Comparison of ENCODE assay signal across 8 cellular contexts in the genomic region with DNA sequence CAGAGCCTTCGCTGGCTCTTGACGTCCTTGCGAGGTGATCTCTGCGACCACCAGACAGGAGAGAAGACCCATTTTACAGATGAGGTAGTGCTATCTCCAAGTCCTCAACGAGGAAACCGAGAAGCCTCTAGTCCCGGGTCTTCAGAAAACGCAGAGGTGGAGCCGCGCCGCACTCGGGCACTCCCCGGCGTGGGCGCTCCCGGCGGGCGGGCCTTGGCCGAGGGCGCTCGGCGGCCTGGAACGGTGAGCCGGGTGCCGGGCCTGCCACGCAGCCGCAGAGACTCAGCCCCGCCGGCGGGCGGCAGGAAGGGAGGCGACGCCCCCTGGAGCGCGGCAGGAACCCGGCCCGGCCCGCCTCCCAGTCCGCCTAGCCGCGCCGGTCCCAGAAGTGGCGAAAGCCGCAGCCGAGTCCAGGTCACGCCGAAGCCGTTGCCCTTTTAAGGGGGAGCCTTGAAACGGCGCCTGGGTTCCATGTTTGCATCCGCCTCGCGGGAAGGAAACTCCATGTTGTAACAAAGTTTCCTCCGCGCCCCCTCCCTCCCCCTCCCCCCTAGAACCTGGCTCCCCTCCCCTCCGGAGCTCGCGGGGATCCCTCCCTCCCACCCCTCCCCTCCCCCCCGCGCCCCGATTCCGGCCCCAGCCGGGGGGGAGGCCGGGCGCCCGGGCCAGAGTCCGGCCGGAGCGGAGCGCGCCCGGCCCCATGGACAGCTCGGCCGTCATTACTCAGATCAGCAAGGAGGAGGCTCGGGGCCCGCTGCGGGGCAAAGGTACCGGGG. TPM values are rescaled to one million over a fixed set of nuclear protein-coding genes. Genes with fewer than 3 reads are reported as not detected.
A peak's percentile ranks its signal among the peaks of the same experiment; 100 is the strongest.
DNase-seq lines count a peak whose midpoint lies in the region; ATAC-seq, FAIRE-seq and TF ChIP-seq lines count a peak whose summit lies in the region.

A gene with protein sequence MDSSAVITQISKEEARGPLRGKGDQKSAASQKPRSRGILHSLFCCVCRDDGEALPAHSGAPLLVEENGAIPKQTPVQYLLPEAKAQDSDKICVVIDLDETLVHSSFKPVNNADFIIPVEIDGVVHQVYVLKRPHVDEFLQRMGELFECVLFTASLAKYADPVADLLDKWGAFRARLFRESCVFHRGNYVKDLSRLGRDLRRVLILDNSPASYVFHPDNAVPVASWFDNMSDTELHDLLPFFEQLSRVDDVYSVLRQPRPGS (plus strand): TSS at position 478 of the 776 bp plus-strand sequence. CDS start 223 bp downstream, at position 701.

- H3K4me3 ChIP-seq in prostate gland, result peak within 1 kb of the TSS; percentile 99 to 100

- H3K36me3 Mint-ChIP-seq in T-helper 1 cell treated with Interleukin-12 subunit alpha and Interleukin-12 subunit beta and Interleukin-4 antibody, amounts not matched to agents 30 μg/mL and 1 μg/mL, for 36 hours (ENCODE audit: low read depth), result peaks cover 16% of the 10 kb centered on the region

- WGBS in prostate gland, result under 1% methylated on average over 67 of the region's 78 CpGs

- peak; percentile 37 for ATAC-seq in HG02840 (IDR thresholded peaks at IDR 0.05; ENCODE audit: low FRiP score, unreplicated experiment)
- ATAC-seq in left cardiac atrium, result peak; percentile 64 to 69

- H3K27ac Mint-ChIP-seq in T-helper 1 cell treated with Interleukin-12 subunit alpha and Interleukin-12 subunit beta and Interleukin-4 antibody, amounts not matched to agents 30 μg/mL and 1 μg/mL, for 36 hours, result peak within 1 kb of the TSS; percentile 88

- intact Hi-C loops in left cardiac atrium (cut with DNase I) (loop anchor here in 1 of 2 donors (10.0 kb wide), 1 partner anchor 105 kb away; the partner anchor contains the start of gene TMBIM1), prostate gland (cut with DNase I) (loop anchor here (5.0 kb wide), 1 partner anchor 127 kb away; the partner anchor contains the start of genes AAMP and PNKD)

- peak within 1 kb of the TSS; percentile 94 for H3K4me3 Mint-ChIP-seq in T-helper 1 cell treated with Interleukin-12 subunit alpha and Interleukin-12 subunit beta and Interleukin-4 antibody, amounts not matched to agents 30 μg/mL and 1 μg/mL, for 36 hours

- H3K9me3 ChIP-seq in prostate gland, result no peaks in the 10 kb centered on the region

- peaks cover 16% of the 10 kb centered on the region for H3K4me1 ChIP-seq in prostate gland (replicated peaks)

- H3K4me1 Mint-ChIP-seq in T-helper 1 cell treated with Interleukin-12 subunit alpha and Interleukin-12 subunit beta and Interleukin-4 antibody, amounts not matched to agents 30 μg/mL and 1 μg/mL, for 36 hours (ENCODE audit: low read depth), result peaks cover 28% of the 10 kb centered on the region

- TF ChIP-seq POLR2A in GM12891 (IDR thresholded peaks at IDR 0.05; ENCODE audit: low read depth, low read length) (no peak), prostate gland (IDR thresholded peaks at IDR 0.05) (peak; percentile 75)

- peak; percentile 98 for FAIRE-seq in GM12891 (lab: Jason Lieb, UNC)

- H3K36me3 ChIP-seq in prostate gland, result peaks cover 7 to 23% of the 10 kb centered on the region in 2 donors

- H3K27me3 Mint-ChIP-seq in T-helper 1 cell treated with Interleukin-12 subunit alpha and Interleukin-12 subunit beta and Interleukin-4 antibody, amounts not matched to agents 30 μg/mL and 1 μg/mL, for 36 hours (ENCODE audit: low read depth), result no peaks in the 10 kb centered on the region

- H3K9me3 Mint-ChIP-seq in T-helper 1 cell treated with Interleukin-12 subunit alpha and Interleukin-12 subunit beta and Interleukin-4 antibody, amounts not matched to agents 30 μg/mL and 1 μg/mL, for 36 hours, result no peaks in the 10 kb centered on the region

- TF ChIP-seq CTCF in prostate gland (IDR thresholded peaks at IDR 0.05), result peak in 2 of 4 experiments; percentile 42 to 45

- H3K27me3 ChIP-seq in prostate gland (replicated peaks; ENCODE audit: insufficient read depth), result no peaks in the 10 kb centered on the region

- peak; percentile 89 for DNase-seq in GM12891 (ENCODE audit: insufficient read length, low spot score)
- DNase-seq in NCI-H1694 (lab: John Stamatoyannopoulos, UW), result peak; percentile 90
- peak; percentile 90 for DNase-seq in amniotic stem cell (lab: John Stamatoyannopoulos, UW)
- peak; percentile 98 for DNase-seq in left cardiac atrium
- peak; percentile 97 for DNase-seq in prostate gland (ENCODE audit: low spot score)
- peak; percentile 98 for DNase-seq in ureter (ENCODE audit: low spot score)

- peak within 1 kb of the TSS; percentile 99 to 100 for H3K27ac ChIP-seq in prostate gland

TF ChIP-seq in GM12891, 5 proteins besides CTCF, POLR2A, EP300 and RAD21:
- TF ChIP-seq POU2F2 (IDR thresholded peaks at IDR 0.05; ENCODE audit: low read depth, low read length) (peak; percentile 79; the same call in 1 of the 2 replicates), TAF1 (IDR thresholded peaks at IDR 0.05; ENCODE audit: low read depth, low read length) (no peak), PAX5 (IDR thresholded peaks at IDR 0.05; ENCODE audit: insufficient read depth, low read length, severe bottlenecking) (peak; percentile 83)
TF ChIP-seq in GM12891: peak in this region for 2.

RNA-seq across cellular contexts. Expression of the gene that starts here (rescaled TPM):
- 27.9 TPM for polyA plus RNA-seq in GM12891 (2012; ENCODE audit: low read depth, missing spikeins)
- total RNA-seq in left cardiac atrium (100 to 1,000 TPM; 101 to 106 TPM), prostate gland (100 to 1,000 TPM; 145 to 180 TPM), ureter (153 TPM)

Comparison
In these comparisons a context has a peak if more than half of its experiments do, and no peak if none do; other contexts are left out.
1. Peak in every context shown above with its lines: DNase-seq, ATAC-seq, H3K4me3 ChIP-seq and H3K27ac ChIP-seq.